ENCODE assay signal across 1 cellular context in the genomic region with DNA sequence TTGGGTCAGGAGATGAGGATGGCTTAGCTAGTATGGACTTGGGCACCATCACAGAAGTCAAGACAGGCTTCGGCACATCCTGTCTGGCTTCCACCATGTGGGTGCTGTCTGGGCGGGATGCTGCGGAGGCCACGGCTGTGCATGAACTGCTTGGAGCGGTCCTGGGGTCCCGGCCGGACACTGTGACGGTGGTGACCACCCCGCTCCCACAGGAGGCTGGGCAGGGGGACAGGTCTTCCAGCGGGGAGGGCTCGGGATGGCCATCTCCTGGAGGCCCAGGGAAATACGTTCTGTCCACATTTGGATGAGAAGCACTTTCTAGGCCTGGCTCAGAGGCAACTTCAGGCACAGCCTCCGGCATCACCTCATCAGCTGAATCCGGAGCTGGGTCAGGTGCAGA.
TF ChIP-seq lines count a peak whose summit lies in the region.

No MANE protein-coding gene starts in this region.

TF ChIP-seq in H1, 55 proteins besides CTCF, POLR2A, EP300 and RAD21:
- TF ChIP-seq, protein P1, sequence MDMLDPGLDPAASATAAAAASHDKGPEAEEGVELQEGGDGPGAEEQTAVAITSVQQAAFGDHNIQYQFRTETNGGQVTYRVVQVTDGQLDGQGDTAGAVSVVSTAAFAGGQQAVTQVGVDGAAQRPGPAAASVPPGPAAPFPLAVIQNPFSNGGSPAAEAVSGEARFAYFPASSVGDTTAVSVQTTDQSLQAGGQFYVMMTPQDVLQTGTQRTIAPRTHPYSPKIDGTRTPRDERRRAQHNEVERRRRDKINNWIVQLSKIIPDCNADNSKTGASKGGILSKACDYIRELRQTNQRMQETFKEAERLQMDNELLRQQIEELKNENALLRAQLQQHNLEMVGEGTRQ (IDR thresholded peaks at IDR 0.05; ENCODE audit: low read length) = no peak
- TF ChIP-seq PHF8 (conservative IDR thresholded peaks at IDR 0.05; ENCODE audit: low read depth, low read length) = no peak
- TF ChIP-seq CBX5 (IDR thresholded peaks at IDR 0.05; ENCODE audit: low read depth, low read length) = no peak
- no peak for TF ChIP-seq TAF7 (optimal IDR thresholded peaks at IDR 0.05; ENCODE audit: borderline replicate concordance, low read depth, low read length)
- no peak for TF ChIP-seq KDM5A (IDR thresholded peaks at IDR 0.05; ENCODE audit: low read length)
- TF ChIP-seq HDAC2 (IDR thresholded peaks at IDR 0.05; ENCODE audit: borderline replicate concordance in 1 of 2, low read depth in 2 of 2, low read length in 2 of 2) = no peak
- TF ChIP-seq TBP (IDR thresholded peaks at IDR 0.05; ENCODE audit: low read depth, low read length) = no peak
- TF ChIP-seq RFX5 (IDR thresholded peaks at IDR 0.05; ENCODE audit: borderline replicate concordance, low read depth, low read length) = no peak
- TF ChIP-seq EZH2 (IDR thresholded peaks at IDR 0.05; ENCODE audit: low read depth, low read length, severe bottlenecking) = no peak
- no peak for TF ChIP-seq ASH2L (IDR thresholded peaks at IDR 0.05; ENCODE audit: low read length)
